25 cellular contexts compared by ENCODE assay signal in the genomic region with DNA sequence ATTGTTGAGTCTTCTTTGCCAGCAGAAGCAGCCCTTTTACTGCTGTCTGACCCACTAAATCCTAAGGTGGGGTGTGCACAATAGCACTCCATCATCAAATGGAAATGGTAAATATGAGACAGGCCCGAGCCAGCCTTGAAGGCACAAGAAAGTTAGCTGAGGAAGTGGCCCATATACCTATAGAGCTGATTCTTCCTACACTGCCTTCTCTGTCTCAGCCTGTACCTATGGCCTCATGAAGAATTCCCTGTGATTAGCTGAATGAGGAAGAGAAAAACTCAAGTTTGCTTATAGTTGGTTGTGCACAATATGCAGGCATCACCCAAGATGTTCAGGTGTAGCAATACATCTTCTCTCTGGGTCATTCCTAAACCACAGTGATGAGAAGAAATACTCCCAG. TPM values are rescaled to one million over a fixed set of nuclear protein-coding genes. Genes with fewer than 3 reads are reported as not detected.
"Had no signal": no experiment of that assay in that cellular context is flagged by ENCODE, and none has a peak within 500 bp of the region (broad histone marks: within the 10 kb centered on the region; RNA-seq: fewer than 3 reads in every experiment).

No MANE protein-coding gene starts in this region.

- ATAC-seq: left colon; left ventricle myocardium superior; psoas muscle; right lobe of liver; stimulated activated effector memory CD8-positive, alpha-beta T cell treated with anti-CD3 and anti-CD28 coated beads, Interleukin-12 subunit alpha, Interleukin-12 subunit beta, amount 100 ng/mL, for 72 hours had no signal

- H3K27me3 ChIP-seq: hepatocyte, right lobe of liver had no signal

- H3K4me3 Mint-ChIP-seq: endodermal cell; naive thymus-derived CD4-positive, alpha-beta T cell; nephron progenitor cell; stimulated activated effector memory CD8-positive, alpha-beta T cell treated with anti-CD3 and anti-CD28 coated beads, Interleukin-12 subunit alpha, Interleukin-12 subunit beta, amount 100 ng/mL, for 72 hours had no signal

- H3K27ac Mint-ChIP-seq: endodermal cell; naive thymus-derived CD4-positive, alpha-beta T cell; nephron progenitor cell; stimulated activated effector memory CD8-positive, alpha-beta T cell treated with anti-CD3 and anti-CD28 coated beads, Interleukin-12 subunit alpha, Interleukin-12 subunit beta, amount 100 ng/mL, for 72 hours had no signal

- H3K79me2 ChIP-seq: hepatocyte, parathyroid adenoma had no signal

- H3K36me3 Mint-ChIP-seq: stimulated activated effector memory CD8-positive, alpha-beta T cell treated with anti-CD3 and anti-CD28 coated beads, Interleukin-12 subunit alpha, Interleukin-12 subunit beta, amount 100 ng/mL, for 72 hours had no signal

- DNase-seq: effector CD4-positive, alpha-beta T cell; endodermal cell; foreskin melanocyte; head of caudate nucleus; left colon; left ventricle myocardium superior; naive thymus-derived CD4-positive, alpha-beta T cell; nephron progenitor cell; psoas muscle; retina; right lobe of liver; stimulated activated CD4-positive, alpha-beta T cell treated with anti-CD3 and anti-CD28 coated beads, Interleukin-4, amount 100 ng/mL, for 1 hour; stimulated activated CD8-positive, alpha-beta memory T cell treated with anti-CD3 and anti-CD28 coated beads, Interleukin-4, amount 100 ng/mL, for 48 hours; stomach; substantia nigra; transverse colon had no signal

- H3K4me1 Mint-ChIP-seq: nephron progenitor cell had no signal

- H3K4me2 ChIP-seq: hepatocyte had no signal

- H3K27ac ChIP-seq: coronary artery, hepatocyte, parathyroid adenoma, psoas muscle, right lobe of liver, stomach, thoracic aorta, transverse colon had no signal

- H2AFZ ChIP-seq: hepatocyte, parathyroid adenoma had no signal

- H3K9me3 ChIP-seq: psoas muscle, right lobe of liver, stomach, thoracic aorta, transverse colon had no signal

- H3K9ac ChIP-seq: parathyroid adenoma had no signal

- H3K9me3 Mint-ChIP-seq: endodermal cell; nephron progenitor cell; stimulated activated effector memory CD8-positive, alpha-beta T cell treated with anti-CD3 and anti-CD28 coated beads, Interleukin-12 subunit alpha, Interleukin-12 subunit beta, amount 100 ng/mL, for 72 hours had no signal

- FAIRE-seq: endothelial cell of umbilical vein had no signal

- H3K36me3 ChIP-seq: right lobe of liver, stomach, thoracic aorta, transverse colon had no signal

- H3K4me3 ChIP-seq: coronary artery, hepatocyte, psoas muscle, right lobe of liver, stomach, thoracic aorta, transverse colon had no signal

- H3K4me1 ChIP-seq: parathyroid adenoma, right lobe of liver, transverse colon had no signal

RNA-seq across cellular contexts. Expression of a gene that starts 31.7 kb away (rescaled TPM):
- total RNA-seq: dermis microvascular lymphatic vessel endothelial cell, endodermal cell, endothelial cell of umbilical vein, kidney epithelial cell, left ventricle myocardium superior, lung microvascular endothelial cell, thoracic aorta had no signal
